Comparison of ENCODE assay signal across 1 cellular context in genomic region chr4:10115271-10115656, GRCh38.
TF ChIP-seq lines count a peak whose summit lies in the region.

No MANE protein-coding gene starts in this region.

TF ChIP-seq in GM12878, 131 proteins besides CTCF, POLR2A, EP300 and RAD21 (continued from another document):
- no peak for TF ChIP-seq ZBTB4 (CRISPR knock-in tag; IDR thresholded peaks at IDR 0.05)
- TF ChIP-seq BCL11A (IDR thresholded peaks at IDR 0.05; ENCODE audit: low read depth, low read length) = no peak
- TF ChIP-seq CHD4 (IDR thresholded peaks at IDR 0.05) = no peak
- no peak for TF ChIP-seq USF2 (IDR thresholded peaks at IDR 0.05; ENCODE audit: borderline replicate concordance, low read depth, low read length)
- no peak for TF ChIP-seq SMAD5 (IDR thresholded peaks at IDR 0.05; ENCODE audit: low read depth)
- no peak for TF ChIP-seq MYB (IDR thresholded peaks at IDR 0.05; ENCODE audit: borderline replicate concordance, low read depth, low read length)
- no peak for TF ChIP-seq SIN3A (IDR thresholded peaks at IDR 0.05; ENCODE audit: low read depth, low read length)
- no peak for TF ChIP-seq NBN (IDR thresholded peaks at IDR 0.05)
- no peak for TF ChIP-seq PAX8 (IDR thresholded peaks at IDR 0.05)
- TF ChIP-seq ZSCAN29 (IDR thresholded peaks at IDR 0.05) = no peak
- no peak for TF ChIP-seq MXI1 (IDR thresholded peaks at IDR 0.05; ENCODE audit: low read depth, low read length)
- TF ChIP-seq ZBTB33 (IDR thresholded peaks at IDR 0.05) = no peak
- TF ChIP-seq SMC3 (IDR thresholded peaks at IDR 0.05; ENCODE audit: borderline replicate concordance, low read length) = no peak
- no peak for TF ChIP-seq SRF (IDR thresholded peaks at IDR 0.05; ENCODE audit: low read depth in 2 of 2, low read length in 2 of 2)
